Comparison of ENCODE assay signal across 8 cellular contexts in genomic region chr10:97445722-97446639, GRCh38. TPM values are rescaled to one million over a fixed set of nuclear protein-coding genes. Genes with fewer than 3 reads are reported as not detected.
DNase-seq lines count a peak whose midpoint lies in the region; ATAC-seq, FAIRE-seq and TF ChIP-seq lines count a peak whose summit lies in the region.

Gene EXOSC1 (minus strand): TSS chr10:97446006. CDS start chr10:97445985, 21 bp downstream.
Gene ZDHHC16 (plus strand): TSS chr10:97446175. CDS start chr10:97451676, 5,501 bp downstream.

- peak; percentile 3; the same call in 1 of the 2 replicates for TF ChIP-seq RAD21 in HepG2 (CRISPR knock-in tag; IDR thresholded peaks at IDR 0.05)

- TF ChIP-seq POLR2A in HepG2 (IDR thresholded peaks at IDR 0.05; ENCODE audit: insufficient read depth in 1 of 2, low read depth in 2 of 2, low read length in 2 of 2) = peak; percentile 73 to 84

- intact Hi-C loops in CD14-positive monocyte (cut with micrococcal nuclease) = loop anchor here (5.0 to 10.0 kb wide), 2 partner anchors 49 to 51 kb away; partner anchors contain the start of genes MMS19 (in 2 of the 2) and UBTD1 (in 2 of the 2)
- intact Hi-C loops in HepG2 (cut with micrococcal nuclease; ENCODE audit: unreplicated experiment) = loop anchor here (1.0 to 2.0 kb wide), 2 partner anchors 17 to 39 kb away; no protein-coding TSS in a partner anchor

- H3K27ac ChIP-seq in HepG2 (ENCODE audit: extremely low read length, insufficient read depth, low read length) = peak within 1 kb of the TSS; percentile 60

- POLR2A ChIA-PET in HepG2 (lab: Yijun Ruan, JAX) = interaction anchor here (1.0 kb wide), 1 partner anchor 12 kb away, joined by 4 read pairs; no protein-coding TSS in a partner anchor

- H3K9me3 Mint-ChIP-seq in CD14-positive monocyte = no peaks in the 10 kb centered on the region

- TF ChIP-seq CTCF in CD14-positive monocyte (IDR thresholded peaks at IDR 0.05) = no peak
- TF ChIP-seq CTCF in HepG2 (CRISPR knock-in tag; IDR thresholded peaks at IDR 0.05) = peak; percentile 42

- FAIRE-seq in HepG2 (lab: Jason Lieb, UNC) = peak; percentile 94

- DNase-seq in CD14-positive monocyte (ENCODE audit: low spot score) = peak; percentile 83
- peak; percentile 68 for DNase-seq in NCI-H774 (lab: John Stamatoyannopoulos, UW)
- DNase-seq in activated CD4-positive, alpha-beta T cell treated with anti-CD3 and anti-CD28 coated beads, Interleukin-2, amount 50 U/mL, for 4 hours = peak; percentile 88 to 90
- DNase-seq in dermis microvascular lymphatic vessel endothelial cell (ENCODE audit: low read depth in 2 of 2) = peak; percentile 91 to 97
- DNase-seq in HepG2 (ENCODE audit: low spot score) = peak; percentile 97
- DNase-seq in stimulated activated CD4-positive, alpha-beta T cell treated with anti-CD3 and anti-CD28 coated beads, Interleukin-4, amount 100 ng/mL, for 1 hour = peak; percentile 90

- peak within 1 kb of the TSS; percentile 81 for H2AFZ ChIP-seq in HepG2 (ENCODE audit: low read length)

- H3K79me2 ChIP-seq in HepG2 (ENCODE audit: insufficient read depth, low read length) = peaks cover 36% of the 10 kb centered on the region

- no peaks in the 10 kb centered on the region for H3K27me3 Mint-ChIP-seq in CD14-positive monocyte (ENCODE audit: low read depth in 3 of 3)

- peaks cover 43% of the 10 kb centered on the region for H3K4me1 ChIP-seq in HepG2 (ENCODE audit: insufficient read depth, low read length)

- H3K36me3 ChIP-seq in HepG2 (replicated peaks in 1 of 2; ENCODE audit: control insufficient read depth in 1 of 2, insufficient read depth in 2 of 2, low read length in 2 of 2) = peaks cover 0 to 5% of the 10 kb centered on the region in 2 experiments; a peak in 4 of 5 replicates

- TSS peak; percentile 85 for BruUV-seq in HepG2 (replicated peaks; lab: Mats Ljungman, UMichigan)

- peaks cover 8% of the 10 kb centered on the region; the same call in 1 of the 2 replicates for H4K20me1 ChIP-seq in HepG2 (ENCODE audit: insufficient read depth, low read length)

- in situ Hi-C loops in HepG2 (cut with HindIII; ENCODE audit: extremely low pct_ligation_motif_present, low pct_unique_long_range_greater_than_20kb) = no loop called here

- peak within 1 kb of the TSS; percentile 83 to 99 (median 93) for H3K4me3 ChIP-seq in HepG2 (replicated peaks in 1 of 3; ENCODE audit: insufficient read depth in 1 of 3, low read depth in 2 of 3, low read length in 3 of 3)

- no peaks in the 10 kb centered on the region; a peak in 1 of 5 replicates for H3K27me3 ChIP-seq in HepG2 (ENCODE audit: control insufficient read depth in 1 of 2, insufficient read depth in 2 of 2, low read length in 2 of 2)

- peak within 1 kb of the TSS; percentile 89 for H3K4me2 ChIP-seq in HepG2 (ENCODE audit: low read depth, low read length)

- H3K9ac ChIP-seq in HepG2 (ENCODE audit: insufficient read depth, low read depth, low read length) = peak within 1 kb of the TSS; percentile 83

- peaks cover 34% of the 10 kb centered on the region for H3K4me1 Mint-ChIP-seq in CD14-positive monocyte

- no peaks in the 10 kb centered on the region for H3K9me3 ChIP-seq in HepG2 (ENCODE audit: low read length)

- ATAC-seq in GM19395 (IDR thresholded peaks at IDR 0.05; ENCODE audit: unreplicated experiment) (peak; percentile 94), HG03565 (IDR thresholded peaks at IDR 0.05; ENCODE audit: unreplicated experiment) (peak; percentile 94), HepG2 (peak; percentile 95)

- 3% methylated on average over 14 of the region's 66 CpGs for WGBS in HepG2 (ENCODE audit: low lambda C conversion rate)

- peak within 1 kb of the TSS; percentile 60 to 94 (median 89) for H3K27ac Mint-ChIP-seq in CD14-positive monocyte

- CTCF ChIA-PET in HepG2 (lab: Yijun Ruan, JAX; ENCODE audit: low intra/inter-chr PET ratio, low total read pairs) = interaction anchor here (2.3 kb wide), 1 partner anchor 38 kb away, joined by 12 read pairs; no protein-coding TSS in a partner anchor

- H3K36me3 Mint-ChIP-seq in CD14-positive monocyte = peaks cover 15 to 29% of the 10 kb centered on the region in 2 donors

- peak within 1 kb of the TSS; percentile 96 to 97 for H3K4me3 Mint-ChIP-seq in CD14-positive monocyte

- TF ChIP-seq EP300 in HepG2 (IDR thresholded peaks at IDR 0.05; ENCODE audit: low read depth in 2 of 2, low read length in 2 of 2) = no peak; a peak in 1 of 4 replicates
- TF ChIP-seq EP300 in HepG2 (CRISPR knock-in tag; IDR thresholded peaks at IDR 0.05; ENCODE audit: borderline replicate concordance) = no peak

TF ChIP-seq in HepG2, 621 proteins besides CTCF, POLR2A, EP300 and RAD21 (continues in another document):
- TF ChIP-seq CCAR2 (optimal IDR thresholded peaks at IDR 0.05; ENCODE audit: low read depth, low read length) (no peak), PCBP2 (optimal IDR thresholded peaks at IDR 0.05; ENCODE audit: low read depth, low read length, poor library complexity, severe bottlenecking) (no peak), ZNF773 (CRISPR knock-in tag; IDR thresholded peaks at IDR 0.05; ENCODE audit: borderline replicate concordance) (peak; percentile 10; the same call in 1 of the 2 replicates), ZNF878 (CRISPR knock-in tag; IDR thresholded peaks at IDR 0.05) (peak; percentile 42; the same call in 1 of the 2 replicates), GMEB2 (CRISPR knock-in tag; IDR thresholded peaks at IDR 0.05; ENCODE audit: low read depth) (peak; percentile 65; the same call in 1 of the 2 replicates), HDAC1 (CRISPR knock-in tag; IDR thresholded peaks at IDR 0.05) (peak; percentile 79), HMG20B (CRISPR knock-in tag; conservative IDR thresholded peaks at IDR 0.05) (no peak)

RNA-seq across cellular contexts. Expression of gene EXOSC1, which starts in this region (rescaled TPM):
- polyA plus RNA-seq in CD14-positive monocyte = 10 to 100 TPM; 55.8 to 60.6 TPM
- total RNA-seq in dermis microvascular lymphatic vessel endothelial cell = 23.1 and 23.9 TPM in 2 replicates
- 39.9 and 47.6 TPM in 2 replicates for total RNA-seq in HepG2 (2016; rRNA removed; fragmentation: Illumina TruSeq; extraction: Trizol)
- 23.7 and 27.6 TPM in 2 replicates for total RNA-seq in HepG2 (2016; cell fraction: cytosol; rRNA removed; fragmentation: Illumina TruSeq; extraction: Trizol; ENCODE audit: low read depth)
- 37.7 and 48.0 TPM in 2 replicates for total RNA-seq in HepG2 (2016; cell fraction: insoluble cytoplasmic fraction; rRNA removed; fragmentation: Illumina TruSeq; extraction: Trizol)
- 24.0 and 25.8 TPM in 2 replicates for total RNA-seq in HepG2 (2016; cell fraction: membrane; rRNA removed; fragmentation: Illumina TruSeq; extraction: Trizol)
- total RNA-seq in HepG2 (2016; cell fraction: nucleus; rRNA removed; fragmentation: Illumina TruSeq; extraction: Trizol) = 16.9 and 23.2 TPM in 2 replicates
- polyA plus RNA-seq in HepG2 (2011; rRNA removed) = 36.3 and 38.0 TPM in 2 replicates
- polyA plus RNA-seq in HepG2 (2011; cell fraction: cytosol; rRNA removed) = 37.5 and 37.9 TPM in 2 replicates
- 14.0 and 17.7 TPM in 2 replicates for polyA plus RNA-seq in HepG2 (2011; cell fraction: nucleus; rRNA removed)
- 31.8 and 32.0 TPM in 2 replicates for polyA plus RNA-seq in HepG2 (2012)
- 21.2 and 21.7 TPM in 2 replicates for polyA plus RNA-seq in HepG2 (2016; cell fraction: cytosol; fragmentation: Illumina TruSeq; extraction: Trizol; ENCODE audit: low read depth)
- polyA plus RNA-seq in HepG2 (2016; cell fraction: insoluble cytoplasmic fraction; fragmentation: Illumina TruSeq; extraction: Trizol; ENCODE audit: low read depth) = 59.8 and 61.6 TPM in 2 replicates
- 21.5 and 23.2 TPM in 2 replicates for polyA plus RNA-seq in HepG2 (2016; cell fraction: membrane; fragmentation: Illumina TruSeq; extraction: Trizol; ENCODE audit: low read depth)
- 37.6 TPM in 2 replicates for polyA plus RNA-seq in HepG2 (2016; cell fraction: nucleus; fragmentation: Illumina TruSeq; extraction: Trizol; ENCODE audit: insufficient read depth, low read depth)
- polyA minus RNA-seq in HepG2 (2011; rRNA and poly(A)+ RNA removed; ENCODE audit: low replicate concordance) = 34.4 and 67.4 TPM in 2 replicates
- polyA minus RNA-seq in HepG2 (2011; cell fraction: cytosol; rRNA and poly(A)+ RNA removed) = 7.6 and 7.7 TPM in 2 replicates
- 10.6 and 14.4 TPM in 2 replicates for polyA minus RNA-seq in HepG2 (2011; cell fraction: nucleus; rRNA and poly(A)+ RNA removed)

RNA-seq across cellular contexts. Expression of gene ZDHHC16, which starts in this region (rescaled TPM):
- 10 to 100 TPM; 24.1 to 26.4 TPM for polyA plus RNA-seq in CD14-positive monocyte
- total RNA-seq in dermis microvascular lymphatic vessel endothelial cell = 28.0 and 32.0 TPM in 2 replicates
- total RNA-seq in HepG2 (2016; rRNA removed; fragmentation: Illumina TruSeq; extraction: Trizol) = 30.2 and 41.8 TPM in 2 replicates
- total RNA-seq in HepG2 (2016; cell fraction: cytosol; rRNA removed; fragmentation: Illumina TruSeq; extraction: Trizol; ENCODE audit: low read depth) = 84.0 and 92.7 TPM in 2 replicates
- total RNA-seq in HepG2 (2016; cell fraction: insoluble cytoplasmic fraction; rRNA removed; fragmentation: Illumina TruSeq; extraction: Trizol) = 25.9 and 43.5 TPM in 2 replicates
- 104 and 115 TPM in 2 replicates for total RNA-seq in HepG2 (2016; cell fraction: membrane; rRNA removed; fragmentation: Illumina TruSeq; extraction: Trizol)
- 30.7 and 33.0 TPM in 2 replicates for total RNA-seq in HepG2 (2016; cell fraction: nucleus; rRNA removed; fragmentation: Illumina TruSeq; extraction: Trizol)
- polyA plus RNA-seq in HepG2 (2011; rRNA removed) = 40.8 and 49.4 TPM in 2 replicates
- 50.8 and 52.5 TPM in 2 replicates for polyA plus RNA-seq in HepG2 (2011; cell fraction: cytosol; rRNA removed)
- polyA plus RNA-seq in HepG2 (2011; cell fraction: nucleus; rRNA removed) = 59.0 and 60.8 TPM in 2 replicates
- polyA plus RNA-seq in HepG2 (2012) = 15.7 and 18.2 TPM in 2 replicates
- 102 and 121 TPM in 2 replicates for polyA plus RNA-seq in HepG2 (2016; cell fraction: cytosol; fragmentation: Illumina TruSeq; extraction: Trizol; ENCODE audit: low read depth)
- 34.1 and 41.4 TPM in 2 replicates for polyA plus RNA-seq in HepG2 (2016; cell fraction: insoluble cytoplasmic fraction; fragmentation: Illumina TruSeq; extraction: Trizol; ENCODE audit: low read depth)
- polyA plus RNA-seq in HepG2 (2016; cell fraction: membrane; fragmentation: Illumina TruSeq; extraction: Trizol; ENCODE audit: low read depth) = 122 and 132 TPM in 2 replicates
- 55.7 and 56.8 TPM in 2 replicates for polyA plus RNA-seq in HepG2 (2016; cell fraction: nucleus; fragmentation: Illumina TruSeq; extraction: Trizol; ENCODE audit: insufficient read depth, low read depth)
- 142 and 286 TPM in 2 replicates for polyA minus RNA-seq in HepG2 (2011; rRNA and poly(A)+ RNA removed; ENCODE audit: low replicate concordance)
- 20.4 TPM in 2 replicates for polyA minus RNA-seq in HepG2 (2011; cell fraction: cytosol; rRNA and poly(A)+ RNA removed)
- 33.9 and 35.7 TPM in 2 replicates for polyA minus RNA-seq in HepG2 (2011; cell fraction: nucleus; rRNA and poly(A)+ RNA removed)

Comparison
In these comparisons a context has a peak if more than half of its experiments do, and no peak if none do; other contexts are left out.
1. Peak in every context shown above with its lines: DNase-seq, ATAC-seq, H3K4me3 ChIP-seq and H3K27ac ChIP-seq.